8 cellular contexts compared by ENCODE assay signal in genomic region chr2:30422437-30422805, GRCh38. TPM values are rescaled to one million over a fixed set of nuclear protein-coding genes. Genes with fewer than 3 reads are reported as not detected.
DNase-seq lines count a peak whose midpoint lies in the region; ATAC-seq lines count a peak whose summit lies in the region.

No MANE protein-coding gene starts in this region.

- peak overlapping the region; percentile 96 for H3K27ac Mint-ChIP-seq in activated naive CD8-positive, alpha-beta T cell
- H3K27ac Mint-ChIP-seq in stimulated activated memory B cell treated with anti-CD40 and anti-IgM and Interleukin-4, amounts not matched to agents 10 μg/mL and 1 μg/mL and 100 μg/mL, for 72 hours, result peak overlapping the region; percentile 78

- H3K27me3 Mint-ChIP-seq in activated naive CD8-positive, alpha-beta T cell, result no peaks in the 10 kb centered on the region
- no peaks in the 10 kb centered on the region for H3K27me3 Mint-ChIP-seq in stimulated activated memory B cell treated with anti-CD40 and anti-IgM and Interleukin-4, amounts not matched to agents 10 μg/mL and 1 μg/mL and 100 μg/mL, for 72 hours

- in situ Hi-C loops in SK-MEL-5 (cut with HindIII; ENCODE audit: low pct_unique_long_range_greater_than_20kb, low sequenced_read_pairs), result no loop called here

- H3K36me3 ChIP-seq in mesodermal cell (ENCODE audit: control insufficient read depth, insufficient read depth, low read length), result no peaks in the 10 kb centered on the region

- H3K4me3 Mint-ChIP-seq in activated naive CD8-positive, alpha-beta T cell, result peak overlapping the region; percentile 81
- peak overlapping the region; percentile 32 for H3K4me3 Mint-ChIP-seq in stimulated activated memory B cell treated with anti-CD40 and anti-IgM and Interleukin-4, amounts not matched to agents 10 μg/mL and 1 μg/mL and 100 μg/mL, for 72 hours

- no peaks in the 10 kb centered on the region for H3K9me3 Mint-ChIP-seq in activated naive CD8-positive, alpha-beta T cell (ENCODE audit: low read depth)
- no peaks in the 10 kb centered on the region for H3K9me3 Mint-ChIP-seq in stimulated activated memory B cell treated with anti-CD40 and anti-IgM and Interleukin-4, amounts not matched to agents 10 μg/mL and 1 μg/mL and 100 μg/mL, for 72 hours

- ATAC-seq in GM21423 (IDR thresholded peaks at IDR 0.05; ENCODE audit: unreplicated experiment), result peak; percentile 75
- ATAC-seq in stimulated activated memory B cell treated with anti-CD40 and anti-IgM and Interleukin-4, amounts not matched to agents 10 μg/mL and 1 μg/mL and 100 μg/mL, for 72 hours, result peak; percentile 98

- H3K36me3 Mint-ChIP-seq in activated naive CD8-positive, alpha-beta T cell, result no peaks in the 10 kb centered on the region
- H3K36me3 Mint-ChIP-seq in stimulated activated memory B cell treated with anti-CD40 and anti-IgM and Interleukin-4, amounts not matched to agents 10 μg/mL and 1 μg/mL and 100 μg/mL, for 72 hours, result no peaks in the 10 kb centered on the region

- peaks cover 11% of the 10 kb centered on the region for H3K4me1 ChIP-seq in mesodermal cell (ENCODE audit: control insufficient read depth, insufficient read depth, low read length, poor library complexity, severe bottlenecking)

- H3K4me3 ChIP-seq in mesodermal cell (ENCODE audit: extremely low read depth, insufficient read depth, low read length, poor library complexity, severe bottlenecking), result no peak overlapping the region

- WGBS in mesodermal cell (ENCODE audit: insufficient coverage in 2 of 2), 2 experiments, result 84 to 89% methylated on average over 4 of the region's 4 CpGs

- no peaks in the 10 kb centered on the region for H3K9me3 ChIP-seq in mesodermal cell (ENCODE audit: control insufficient read depth, low read length)

- peak; percentile 52 for DNase-seq in AG08395 (ENCODE audit: low spot score)
- peak; percentile 49 for DNase-seq in SK-MEL-5 (ENCODE audit: low read depth, low spot score)
- DNase-seq in DMS53 treated with DMSO at 0.1 percent for 48 hours (lab: John Stamatoyannopoulos, UW; ENCODE audit: unreplicated experiment), result no peak
- no peak for DNase-seq in SW 1271 (lab: John Stamatoyannopoulos, UW)

- peaks cover 59% of the 10 kb centered on the region for H3K4me1 Mint-ChIP-seq in activated naive CD8-positive, alpha-beta T cell (ENCODE audit: low read depth)
- peaks cover 29% of the 10 kb centered on the region for H3K4me1 Mint-ChIP-seq in stimulated activated memory B cell treated with anti-CD40 and anti-IgM and Interleukin-4, amounts not matched to agents 10 μg/mL and 1 μg/mL and 100 μg/mL, for 72 hours

- H3K27ac ChIP-seq in mesodermal cell (ENCODE audit: low read depth, low read length, severe bottlenecking), result peak overlapping the region; percentile 83

RNA-seq across cellular contexts. Expression of gene LCLAT1, which starts 24.6 kb away (rescaled TPM):
- total RNA-seq in SK-MEL-5 (2014; rRNA removed; shearing (Covaris generic)), result 23.9 TPM in 2 replicates
- 35.6 and 51.6 TPM in 2 replicates for polyA plus RNA-seq in SK-MEL-5 (2015; cell fraction: cytosol; rRNA removed)
- polyA plus RNA-seq in SK-MEL-5 (2015; cell fraction: nucleus; rRNA removed), result 21.1 and 28.6 TPM in 2 replicates
- 10.1 TPM for polyA plus RNA-seq in mesodermal cell (2013, experiment 1 of 2)
- 9.7 TPM for polyA plus RNA-seq in mesodermal cell (2013, experiment 2 of 2)

Comparison
In these comparisons a context has a peak if more than half of its experiments do, and no peak if none do; other contexts are left out.
1. DNase-seq: peak in AG08395 (single experiment) and SK-MEL-5 (single experiment); none in DMS53 treated with DMSO at 0.1 percent for 48 hours (single experiment) and SW 1271 (0 of 2).